In the genomic region with DNA sequence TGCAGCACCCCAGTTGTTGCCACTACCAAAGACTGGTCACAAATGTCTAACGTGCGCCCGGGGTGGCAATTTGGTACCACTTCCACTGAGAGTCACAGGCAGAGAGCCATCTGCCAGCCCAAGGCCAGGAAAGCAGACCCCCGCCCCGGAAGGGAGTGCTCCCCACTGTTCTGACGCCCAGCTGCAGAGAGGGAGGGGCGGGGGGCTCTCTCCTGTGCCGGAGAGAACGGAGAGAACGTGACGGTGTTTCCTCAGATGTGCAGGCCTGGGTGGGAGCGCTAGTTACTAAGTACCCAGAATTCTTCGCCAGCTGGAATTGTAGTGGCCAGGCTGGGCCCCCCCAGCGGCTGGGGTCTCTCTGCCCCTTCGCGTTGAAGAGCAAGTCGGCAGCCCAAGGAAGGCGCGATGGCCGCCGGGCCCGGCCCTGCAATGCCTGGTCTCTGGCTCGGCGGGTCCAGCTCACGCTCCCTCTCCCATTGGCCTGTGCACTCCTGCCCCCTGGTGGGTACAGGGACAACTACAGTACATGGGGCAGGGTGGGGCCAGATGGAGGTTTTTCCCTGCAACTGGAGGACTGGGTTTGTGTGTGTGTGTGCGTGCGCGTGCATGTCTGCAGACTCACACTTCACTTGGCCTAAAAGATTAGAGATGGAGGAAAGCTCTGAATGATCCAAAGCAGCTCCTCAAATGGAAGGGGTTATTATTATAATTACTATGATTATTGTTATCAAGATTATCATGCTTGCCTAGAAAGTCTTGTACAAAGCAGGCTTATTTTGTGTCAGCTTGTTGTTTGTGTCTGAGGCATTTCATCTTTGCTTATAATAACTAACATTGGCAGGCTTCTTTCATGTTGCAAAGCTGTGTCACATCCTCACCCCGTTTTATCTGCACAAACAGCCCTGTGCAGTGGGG, we compare ENCODE assay signal across 1 cellular context.
TF ChIP-seq lines count a peak whose summit lies in the region.

No MANE protein-coding gene starts in this region.

TF ChIP-seq in K562, 482 proteins besides CTCF, POLR2A, EP300 and RAD21 (continued from another document and continues in another):
- TF ChIP-seq, protein P1, sequence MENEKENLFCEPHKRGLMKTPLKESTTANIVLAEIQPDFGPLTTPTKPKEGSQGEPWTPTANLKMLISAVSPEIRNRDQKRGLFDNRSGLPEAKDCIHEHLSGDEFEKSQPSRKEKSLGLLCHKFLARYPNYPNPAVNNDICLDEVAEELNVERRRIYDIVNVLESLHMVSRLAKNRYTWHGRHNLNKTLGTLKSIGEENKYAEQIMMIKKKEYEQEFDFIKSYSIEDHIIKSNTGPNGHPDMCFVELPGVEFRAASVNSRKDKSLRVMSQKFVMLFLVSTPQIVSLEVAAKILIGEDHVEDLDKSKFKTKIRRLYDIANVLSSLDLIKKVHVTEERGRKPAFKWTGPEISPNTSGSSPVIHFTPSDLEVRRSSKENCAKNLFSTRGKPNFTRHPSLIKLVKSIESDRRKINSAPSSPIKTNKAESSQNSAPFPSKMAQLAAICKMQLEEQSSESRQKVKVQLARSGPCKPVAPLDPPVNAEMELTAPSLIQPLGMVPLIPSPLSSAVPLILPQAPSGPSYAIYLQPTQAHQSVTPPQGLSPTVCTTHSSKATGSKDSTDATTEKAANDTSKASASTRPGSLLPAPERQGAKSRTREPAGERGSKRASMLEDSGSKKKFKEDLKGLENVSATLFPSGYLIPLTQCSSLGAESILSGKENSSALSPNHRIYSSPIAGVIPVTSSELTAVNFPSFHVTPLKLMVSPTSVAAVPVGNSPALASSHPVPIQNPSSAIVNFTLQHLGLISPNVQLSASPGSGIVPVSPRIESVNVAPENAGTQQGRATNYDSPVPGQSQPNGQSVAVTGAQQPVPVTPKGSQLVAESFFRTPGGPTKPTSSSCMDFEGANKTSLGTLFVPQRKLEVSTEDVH (IDR thresholded peaks at IDR 0.05; ENCODE audit: low read depth, partially characterized antibody) = no peak
- TF ChIP-seq NR3C1 (CRISPR knock-in tag; IDR thresholded peaks at IDR 0.05) (no peak), RNF2 (IDR thresholded peaks at IDR 0.05) (0 out of 2 replicates have a peak, but pooled peaks have one; percentile 31), CC2D1A (IDR thresholded peaks at IDR 0.05) (0 out of 2 replicates have a peak, but pooled peaks have one; percentile 70), DEAF1 (CRISPR knock-in tag; IDR thresholded peaks at IDR 0.05) (peak; percentile 96), MAZ (CRISPR knock-in tag; conservative IDR thresholded peaks at IDR 0.05 in 1 of 2, IDR thresholded peaks at IDR 0.05 in 1 of 2) (peak; percentile 48 to 92; a peak in 3 of 4 replicates), KLF13 (tag; IDR thresholded peaks at IDR 0.05; ENCODE audit: borderline replicate concordance, low read depth) (no peak), ARID2 (IDR thresholded peaks at IDR 0.05) (peak; percentile 88), ZNF445 (CRISPR knock-in tag; IDR thresholded peaks at IDR 0.05; ENCODE audit: low read depth) (no peak), GTF3C2 (IDR thresholded peaks at IDR 0.05; ENCODE audit: borderline replicate concordance, extremely low read depth, insufficient read length) (no peak), DPF2 (IDR thresholded peaks at IDR 0.05) (no peak), ZC3H11A (IDR thresholded peaks at IDR 0.05; ENCODE audit: low read depth, low read length) (no peak), ZBTB33 (CRISPR knock-in tag; IDR thresholded peaks at IDR 0.05) (no peak), ZBTB17 (CRISPR knock-in tag; IDR thresholded peaks at IDR 0.05) (peak; percentile 35; the same call in 1 of the 2 replicates), ZBTB49 (CRISPR knock-in tag; IDR thresholded peaks at IDR 0.05; ENCODE audit: borderline replicate concordance) (no peak), HLTF (IDR thresholded peaks at IDR 0.05) (no peak), ETS2 (tag; IDR thresholded peaks at IDR 0.05; ENCODE audit: borderline replicate concordance, poor library complexity, severe bottlenecking) (no peak), TOE1 (IDR thresholded peaks at IDR 0.05; ENCODE audit: borderline replicate concordance) (no peak), TOE1 (CRISPR knock-in tag; IDR thresholded peaks at IDR 0.05; ENCODE audit: borderline replicate concordance, low read depth) (no peak), MCM2 (IDR thresholded peaks at IDR 0.05; ENCODE audit: low read depth) (no peak), PRPF4 (IDR thresholded peaks at IDR 0.05; ENCODE audit: insufficient read depth, low read depth, low read length, poor library complexity, severe bottlenecking) (no peak), CTBP1 (IDR thresholded peaks at IDR 0.05; ENCODE audit: borderline replicate concordance) (peak; percentile 36; the same call in 1 of the 2 replicates)
- TF ChIP-seq, protein P2, sequence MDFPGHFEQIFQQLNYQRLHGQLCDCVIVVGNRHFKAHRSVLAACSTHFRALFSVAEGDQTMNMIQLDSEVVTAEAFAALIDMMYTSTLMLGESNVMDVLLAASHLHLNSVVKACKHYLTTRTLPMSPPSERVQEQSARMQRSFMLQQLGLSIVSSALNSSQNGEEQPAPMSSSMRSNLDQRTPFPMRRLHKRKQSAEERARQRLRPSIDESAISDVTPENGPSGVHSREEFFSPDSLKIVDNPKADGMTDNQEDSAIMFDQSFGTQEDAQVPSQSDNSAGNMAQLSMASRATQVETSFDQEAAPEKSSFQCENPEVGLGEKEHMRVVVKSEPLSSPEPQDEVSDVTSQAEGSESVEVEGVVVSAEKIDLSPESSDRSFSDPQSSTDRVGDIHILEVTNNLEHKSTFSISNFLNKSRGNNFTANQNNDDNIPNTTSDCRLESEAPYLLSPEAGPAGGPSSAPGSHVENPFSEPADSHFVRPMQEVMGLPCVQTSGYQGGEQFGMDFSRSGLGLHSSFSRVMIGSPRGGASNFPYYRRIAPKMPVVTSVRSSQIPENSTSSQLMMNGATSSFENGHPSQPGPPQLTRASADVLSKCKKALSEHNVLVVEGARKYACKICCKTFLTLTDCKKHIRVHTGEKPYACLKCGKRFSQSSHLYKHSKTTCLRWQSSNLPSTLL (IDR thresholded peaks at IDR 0.05) = no peak
- TF ChIP-seq, protein P3, sequence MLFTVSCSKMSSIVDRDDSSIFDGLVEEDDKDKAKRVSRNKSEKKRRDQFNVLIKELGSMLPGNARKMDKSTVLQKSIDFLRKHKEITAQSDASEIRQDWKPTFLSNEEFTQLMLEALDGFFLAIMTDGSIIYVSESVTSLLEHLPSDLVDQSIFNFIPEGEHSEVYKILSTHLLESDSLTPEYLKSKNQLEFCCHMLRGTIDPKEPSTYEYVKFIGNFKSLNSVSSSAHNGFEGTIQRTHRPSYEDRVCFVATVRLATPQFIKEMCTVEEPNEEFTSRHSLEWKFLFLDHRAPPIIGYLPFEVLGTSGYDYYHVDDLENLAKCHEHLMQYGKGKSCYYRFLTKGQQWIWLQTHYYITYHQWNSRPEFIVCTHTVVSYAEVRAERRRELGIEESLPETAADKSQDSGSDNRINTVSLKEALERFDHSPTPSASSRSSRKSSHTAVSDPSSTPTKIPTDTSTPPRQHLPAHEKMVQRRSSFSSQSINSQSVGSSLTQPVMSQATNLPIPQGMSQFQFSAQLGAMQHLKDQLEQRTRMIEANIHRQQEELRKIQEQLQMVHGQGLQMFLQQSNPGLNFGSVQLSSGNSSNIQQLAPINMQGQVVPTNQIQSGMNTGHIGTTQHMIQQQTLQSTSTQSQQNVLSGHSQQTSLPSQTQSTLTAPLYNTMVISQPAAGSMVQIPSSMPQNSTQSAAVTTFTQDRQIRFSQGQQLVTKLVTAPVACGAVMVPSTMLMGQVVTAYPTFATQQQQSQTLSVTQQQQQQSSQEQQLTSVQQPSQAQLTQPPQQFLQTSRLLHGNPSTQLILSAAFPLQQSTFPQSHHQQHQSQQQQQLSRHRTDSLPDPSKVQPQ (CRISPR knock-in tag; IDR thresholded peaks at IDR 0.05; ENCODE audit: borderline replicate concordance) = no peak
- TF ChIP-seq, protein P4, sequence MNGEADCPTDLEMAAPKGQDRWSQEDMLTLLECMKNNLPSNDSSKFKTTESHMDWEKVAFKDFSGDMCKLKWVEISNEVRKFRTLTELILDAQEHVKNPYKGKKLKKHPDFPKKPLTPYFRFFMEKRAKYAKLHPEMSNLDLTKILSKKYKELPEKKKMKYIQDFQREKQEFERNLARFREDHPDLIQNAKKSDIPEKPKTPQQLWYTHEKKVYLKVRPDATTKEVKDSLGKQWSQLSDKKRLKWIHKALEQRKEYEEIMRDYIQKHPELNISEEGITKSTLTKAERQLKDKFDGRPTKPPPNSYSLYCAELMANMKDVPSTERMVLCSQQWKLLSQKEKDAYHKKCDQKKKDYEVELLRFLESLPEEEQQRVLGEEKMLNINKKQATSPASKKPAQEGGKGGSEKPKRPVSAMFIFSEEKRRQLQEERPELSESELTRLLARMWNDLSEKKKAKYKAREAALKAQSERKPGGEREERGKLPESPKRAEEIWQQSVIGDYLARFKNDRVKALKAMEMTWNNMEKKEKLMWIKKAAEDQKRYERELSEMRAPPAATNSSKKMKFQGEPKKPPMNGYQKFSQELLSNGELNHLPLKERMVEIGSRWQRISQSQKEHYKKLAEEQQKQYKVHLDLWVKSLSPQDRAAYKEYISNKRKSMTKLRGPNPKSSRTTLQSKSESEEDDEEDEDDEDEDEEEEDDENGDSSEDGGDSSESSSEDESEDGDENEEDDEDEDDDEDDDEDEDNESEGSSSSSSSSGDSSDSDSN (IDR thresholded peaks at IDR 0.05; ENCODE audit: borderline replicate concordance in 1 of 2, low read depth in 2 of 2, low read length in 2 of 2) = 0 out of 4 replicates have a peak, but pooled peaks of 1 of the 2 experiments have one; percentile 46
- TF ChIP-seq, protein P5, sequence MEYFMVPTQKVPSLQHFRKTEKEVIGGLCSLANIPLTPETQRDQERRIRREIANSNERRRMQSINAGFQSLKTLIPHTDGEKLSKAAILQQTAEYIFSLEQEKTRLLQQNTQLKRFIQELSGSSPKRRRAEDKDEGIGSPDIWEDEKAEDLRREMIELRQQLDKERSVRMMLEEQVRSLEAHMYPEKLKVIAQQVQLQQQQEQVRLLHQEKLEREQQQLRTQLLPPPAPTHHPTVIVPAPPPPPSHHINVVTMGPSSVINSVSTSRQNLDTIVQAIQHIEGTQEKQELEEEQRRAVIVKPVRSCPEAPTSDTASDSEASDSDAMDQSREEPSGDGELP (CRISPR knock-in tag; IDR thresholded peaks at IDR 0.05; ENCODE audit: borderline replicate concordance) = no peak
